Comparison of ENCODE assay signal across 27 cellular contexts in the genomic region with DNA sequence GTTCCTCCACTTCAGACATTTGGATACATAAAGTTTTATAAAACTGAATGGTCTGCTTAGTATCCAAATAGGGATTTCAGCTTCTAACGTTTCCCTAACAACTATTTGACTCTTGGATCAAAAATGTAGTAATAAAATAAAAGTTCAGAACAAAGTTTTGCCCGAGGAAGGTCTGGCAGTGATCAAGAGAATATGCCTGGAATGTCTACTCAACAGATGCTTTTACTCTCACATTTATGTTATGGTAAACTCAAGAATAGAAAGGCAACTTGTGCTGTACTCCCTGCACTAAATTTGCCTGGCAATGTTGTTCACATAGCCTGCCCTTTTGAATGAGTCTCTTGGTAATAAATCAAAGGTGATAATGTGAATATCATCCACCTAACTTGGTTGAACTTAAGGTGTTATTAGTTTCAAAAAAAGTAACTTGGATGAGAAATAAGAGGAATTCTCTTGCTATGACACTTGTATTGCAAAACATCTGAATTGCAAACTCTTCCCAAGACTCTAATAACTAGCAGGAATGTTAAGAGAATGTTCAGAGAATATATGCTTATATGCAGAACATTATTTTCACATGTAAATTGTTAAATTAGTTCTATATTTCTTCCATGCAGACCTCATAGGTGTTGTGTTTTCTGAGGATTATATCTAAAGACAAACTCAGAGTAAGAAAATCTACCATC.
A peak's percentile ranks its signal among the peaks of the same experiment; 100 is the strongest.
DNase-seq lines count a peak whose midpoint lies in the region; ATAC-seq and TF ChIP-seq lines count a peak whose summit lies in the region.
"Had no signal": no experiment of that assay in that cellular context is flagged by ENCODE, and none has a peak within 500 bp of the region (broad histone marks: within the 10 kb centered on the region; RNA-seq: fewer than 3 reads in every experiment).

No MANE protein-coding gene starts in this region.

- intact Hi-C loops in left ventricle myocardium superior (cut with micrococcal nuclease): no loop called here

- ATAC-seq in GM21717 (IDR thresholded peaks at IDR 0.05; ENCODE audit: unreplicated experiment) (no peak), left ventricle myocardium superior (no peak)
- ATAC-seq: activated CD4-positive, alpha-beta T cell treated with anti-CD3 and anti-CD28 coated beads for 36 hours; activated CD8-positive, alpha-beta T cell treated with anti-CD3 and anti-CD28 coated beads for 36 hours; naive thymus-derived CD8-positive, alpha-beta T cell; Right ventricle myocardium inferior; stimulated activated effector memory CD8-positive, alpha-beta T cell treated with anti-CD3 and anti-CD28 coated beads, Interleukin-12 subunit alpha, Interleukin-12 subunit beta, amount 100 ng/mL, for 72 hours had no signal

- DNase-seq in EH (ENCODE audit: low read depth) (peak; percentile 51), amniotic stem cell (lab: John Stamatoyannopoulos, UW) (peak; percentile 4), fibroblast of the aortic adventitia (ENCODE audit: low read depth) (peak; percentile 11), skeletal muscle cell (ENCODE audit: low read depth) (peak; percentile 12), left ventricle myocardium superior (no peak), 8988T (no peak), DMS153 treated with DMSO at 0.1 percent for 48 hours (lab: John Stamatoyannopoulos, UW; ENCODE audit: unreplicated experiment) (no peak)
- DNase-seq: activated CD4-positive, alpha-beta T cell treated with anti-CD3 and anti-CD28 coated beads for 36 hours; activated CD8-positive, alpha-beta T cell treated with anti-CD3 and anti-CD28 coated beads for 36 hours; activated naive CD4-positive, alpha-beta T cell treated with anti-CD3 and anti-CD28 coated beads for 36 hours; AML-193; brain microvascular endothelial cell; CD4-positive, alpha-beta memory T cell; effector CD4-positive, alpha-beta T cell; MV-4-11; naive thymus-derived CD8-positive, alpha-beta T cell; NCI-H1436; NCI-H2081 treated with DMSO at 0.1 percent for 48 hours; NCI-H226; NCI-H69; occipital lobe; transverse colon had no signal

- TF ChIP-seq CTCF in fibroblast of the aortic adventitia (IDR thresholded peaks at IDR 0.05; ENCODE audit: insufficient read depth, low read length): no peak

- no peak overlapping the region for H3K4me3 ChIP-seq in fibroblast of the aortic adventitia (ENCODE audit: low read depth, low read length)
- no peak overlapping the region for H3K4me3 ChIP-seq in skeletal muscle cell (ENCODE audit: low read depth, low read length)
- H3K4me3 ChIP-seq: HAP-1, lung, transverse colon had no signal

Comparison
In these comparisons a context has a peak if more than half of its experiments do, and no peak if none do; other contexts are left out.
1. DNase-seq: peak in EH (single experiment), amniotic stem cell (single experiment), fibroblast of the aortic adventitia (single experiment) and skeletal muscle cell (single experiment); none in left ventricle myocardium superior (single experiment), 8988T (single experiment) and DMS153 treated with DMSO at 0.1 percent for 48 hours (single experiment).